17 cellular contexts compared by ENCODE assay signal in the genomic region with DNA sequence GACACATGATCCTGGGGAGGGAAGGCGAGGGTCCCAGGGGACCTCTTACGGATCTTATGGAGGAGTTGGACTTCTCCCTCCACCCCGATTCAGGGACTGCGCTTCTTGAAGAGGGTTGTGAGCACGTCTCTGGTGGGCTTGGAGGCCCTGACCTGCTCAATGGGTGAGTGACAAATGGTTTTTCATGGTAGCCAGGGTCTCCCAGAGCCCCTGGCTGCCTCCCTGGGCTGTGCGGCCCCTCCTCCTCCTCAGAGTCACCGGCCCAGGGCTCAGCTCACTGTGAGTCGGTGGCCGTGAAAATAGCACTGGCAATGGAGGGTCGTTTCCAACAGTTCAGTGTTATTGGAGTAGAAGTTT.
"Had no signal": no experiment of that assay in that cellular context is flagged by ENCODE, and none has a peak within 500 bp of the region (broad histone marks: within the 10 kb centered on the region; RNA-seq: fewer than 3 reads in every experiment).

No MANE protein-coding gene starts in this region.

- H3K27ac ChIP-seq: cardiac muscle cell, dorsolateral prefrontal cortex, psoas muscle, right lobe of liver, thyroid gland had no signal

- H3K27me3 ChIP-seq: cardiac muscle cell, dorsolateral prefrontal cortex, gastroesophageal sphincter, right lobe of liver, thyroid gland had no signal

- H3K36me3 Mint-ChIP-seq: naive thymus-derived CD8-positive, alpha-beta T cell had no signal

- H3K4me1 ChIP-seq: right lobe of liver had no signal

- H3K36me3 ChIP-seq: cardiac muscle cell, gastroesophageal sphincter, right lobe of liver, thyroid gland had no signal

- H3K9me3 Mint-ChIP-seq: activated CD8-positive, alpha-beta T cell treated with anti-CD3 and anti-CD28 coated beads for 36 hours; activated T-cell treated with anti-CD3 and anti-CD28 coated beads, Interleukin-2, amount 50 U/mL, for 4 hours; naive thymus-derived CD8-positive, alpha-beta T cell had no signal

- H3K27me3 Mint-ChIP-seq: activated CD8-positive, alpha-beta T cell treated with anti-CD3 and anti-CD28 coated beads for 36 hours; naive thymus-derived CD8-positive, alpha-beta T cell; T-helper 17 cell had no signal

- H3K27ac Mint-ChIP-seq: activated CD8-positive, alpha-beta T cell treated with anti-CD3 and anti-CD28 coated beads for 36 hours; T-helper 17 cell; WTC11 had no signal

- DNase-seq: activated CD4-positive, alpha-beta T cell treated with anti-CD3 and anti-CD28 coated beads for 48 hours; activated CD8-positive, alpha-beta T cell treated with anti-CD3 and anti-CD28 coated beads for 36 hours; activated effector memory CD4-positive, alpha-beta T cell treated with Interleukin-2 at 50 U/mL for 16 hours; activated naive CD4-positive, alpha-beta T cell treated with anti-CD3 and anti-CD28 coated beads, Interleukin-2, amount 50 U/mL, for 16 hours; activated T-cell treated with anti-CD3 and anti-CD28 coated beads, Interleukin-2, amount 50 U/mL, for 4 hours; mammary epithelial cell; naive thymus-derived CD8-positive, alpha-beta T cell; right lobe of liver; stimulated activated CD4-positive, alpha-beta T cell treated with anti-CD3 and anti-CD28 coated beads, Interleukin-1b, Interleukin-23, amount 100 ng/mL, for 48 hours; T-helper 17 cell; thyroid gland had no signal

- ATAC-seq: activated CD8-positive, alpha-beta T cell treated with anti-CD3 and anti-CD28 coated beads for 36 hours; activated T-cell treated with anti-CD3 and anti-CD28 coated beads, Interleukin-2, amount 50 U/mL, for 4 hours; gastroesophageal sphincter; naive thymus-derived CD8-positive, alpha-beta T cell; right lobe of liver; T-helper 17 cell had no signal

- H3K4me3 Mint-ChIP-seq: activated CD8-positive, alpha-beta T cell treated with anti-CD3 and anti-CD28 coated beads for 36 hours; activated T-cell treated with anti-CD3 and anti-CD28 coated beads, Interleukin-2, amount 50 U/mL, for 4 hours; naive thymus-derived CD8-positive, alpha-beta T cell; T-helper 17 cell; WTC11 had no signal

- H3K4me3 ChIP-seq: cardiac muscle cell, dorsolateral prefrontal cortex, gastroesophageal sphincter, mucosa of descending colon, psoas muscle, right lobe of liver, thyroid gland had no signal

- H3K9me3 ChIP-seq: gastroesophageal sphincter, mucosa of descending colon, psoas muscle, right lobe of liver, thyroid gland had no signal
